ENCODE assay signal across 16 cellular contexts in the genomic region with DNA sequence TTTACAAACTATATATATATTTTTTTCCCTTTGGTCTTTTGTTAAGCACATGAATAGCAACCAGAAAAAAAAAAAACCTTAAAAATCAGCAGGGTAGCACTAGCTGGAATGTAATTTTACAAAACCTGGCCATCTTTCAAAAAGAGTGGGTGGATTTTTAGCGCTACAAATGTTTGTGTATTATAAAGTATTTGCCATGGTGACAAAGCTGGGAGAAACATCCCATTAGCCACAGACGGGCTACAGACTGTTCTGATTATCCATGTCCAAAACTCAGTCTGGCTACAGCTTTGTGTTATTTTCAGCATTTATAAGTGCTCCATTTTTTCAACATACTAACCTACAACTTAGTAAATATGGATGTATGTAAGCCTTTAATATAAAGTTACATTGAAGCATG.
DNase-seq lines count a peak whose midpoint lies in the region; ATAC-seq and TF ChIP-seq lines count a peak whose summit lies in the region.
"Had no signal": no experiment of that assay in that cellular context is flagged by ENCODE, and none has a peak within 500 bp of the region (broad histone marks: within the 10 kb centered on the region; RNA-seq: fewer than 3 reads in every experiment).

No MANE protein-coding gene starts in this region.

- H3K27ac ChIP-seq in SJSA1 = 0 out of 2 replicates have a peak overlapping the region, but pooled peaks have one; percentile 4
- H3K27ac ChIP-seq in neural progenitor cell = no peak overlapping the region
- H3K27ac ChIP-seq: VCaP had no signal

- H3K27ac Mint-ChIP-seq in neural progenitor cell = peak overlapping the region; percentile 68
- H3K27ac Mint-ChIP-seq: activated T-cell treated with anti-CD3 and anti-CD28 coated beads, Interleukin-2, amount 50 U/mL, for 24 hours; naive B cell; stimulated activated naive CD8-positive, alpha-beta T cell treated with anti-CD3 and anti-CD28 coated beads, Interleukin-15, amount 100 ng/mL, for 72 hours had no signal

- no peak overlapping the region for H3K4me3 Mint-ChIP-seq in neural progenitor cell
- H3K4me3 Mint-ChIP-seq: activated T-cell treated with anti-CD3 and anti-CD28 coated beads, Interleukin-2, amount 50 U/mL, for 24 hours; CD4-positive, CD25-positive, alpha-beta regulatory T cell; naive B cell; stimulated activated naive CD8-positive, alpha-beta T cell treated with anti-CD3 and anti-CD28 coated beads, Interleukin-15, amount 100 ng/mL, for 72 hours had no signal

- peaks cover 24% of the 10 kb centered on the region for H3K4me1 ChIP-seq in SJSA1 (replicated peaks)
- peaks cover 6% of the 10 kb centered on the region for H3K4me1 ChIP-seq in neural progenitor cell

- peaks cover 5% of the 10 kb centered on the region for H3K27me3 Mint-ChIP-seq in neural progenitor cell (ENCODE audit: insufficient read depth, low read depth)
- H3K27me3 Mint-ChIP-seq: stimulated activated naive CD8-positive, alpha-beta T cell treated with anti-CD3 and anti-CD28 coated beads, Interleukin-15, amount 100 ng/mL, for 72 hours had no signal

- H3K9me3 Mint-ChIP-seq in neural progenitor cell = peaks cover 4% of the 10 kb centered on the region
- H3K9me3 Mint-ChIP-seq: activated T-cell treated with anti-CD3 and anti-CD28 coated beads, Interleukin-2, amount 50 U/mL, for 24 hours had no signal

- H3K9me3 ChIP-seq in SJSA1 (replicated peaks) = no peaks in the 10 kb centered on the region
- H3K9me3 ChIP-seq in neural progenitor cell (ENCODE audit: low read depth) = no peaks in the 10 kb centered on the region
- H3K9me3 ChIP-seq: HAP-1 had no signal

- no peak overlapping the region for H3K4me3 ChIP-seq in AG09309 (ENCODE audit: control insufficient read depth, low read depth, low read length)
- H3K4me3 ChIP-seq in SJSA1 = no peak overlapping the region
- no peak overlapping the region for H3K4me3 ChIP-seq in neural progenitor cell
- H3K4me3 ChIP-seq: HAP-1 had no signal

- H3K27me3 ChIP-seq in SJSA1 (replicated peaks) (no peaks in the 10 kb centered on the region), neural progenitor cell (no peaks in the 10 kb centered on the region)

- no peak overlapping the region for H3K9ac ChIP-seq in neural progenitor cell

- no peaks in the 10 kb centered on the region for H3K79me2 ChIP-seq in neural progenitor cell (ENCODE audit: low read depth)

- TF ChIP-seq CTCF in AG09309 (IDR thresholded peaks at IDR 0.05; ENCODE audit: control insufficient read depth, insufficient read depth, low read depth, low read length, missing control alignments) = no peak
- TF ChIP-seq CTCF in neural progenitor cell (IDR thresholded peaks at IDR 0.05) = no peak

- H4K20me1 ChIP-seq in neural progenitor cell (ENCODE audit: low read depth) = no peaks in the 10 kb centered on the region

- H3K36me3 Mint-ChIP-seq in neural progenitor cell = no peaks in the 10 kb centered on the region
- H3K36me3 Mint-ChIP-seq: naive B cell had no signal

- no peak overlapping the region for H2AFZ ChIP-seq in neural progenitor cell (replicated peaks)

- H3K36me3 ChIP-seq in SJSA1 = no peaks in the 10 kb centered on the region
- no peaks in the 10 kb centered on the region for H3K36me3 ChIP-seq in neural progenitor cell
- H3K36me3 ChIP-seq: HAP-1 had no signal

- ATAC-seq in HG03139 (IDR thresholded peaks at IDR 0.05; ENCODE audit: unreplicated experiment) = no peak
- ATAC-seq: stimulated activated naive CD8-positive, alpha-beta T cell treated with anti-CD3 and anti-CD28 coated beads, Interleukin-15, amount 100 ng/mL, for 72 hours had no signal

- no peaks in the 10 kb centered on the region for H3F3A ChIP-seq in neural progenitor cell (ENCODE audit: low read depth)

- H3K4me1 Mint-ChIP-seq in neural progenitor cell = peaks cover 43% of the 10 kb centered on the region
- H3K4me1 Mint-ChIP-seq: CD4-positive, CD25-positive, alpha-beta regulatory T cell; naive B cell; stimulated activated naive CD8-positive, alpha-beta T cell treated with anti-CD3 and anti-CD28 coated beads, Interleukin-15, amount 100 ng/mL, for 72 hours had no signal

- no peak overlapping the region for H3K4me2 ChIP-seq in neural progenitor cell

- peak; percentile 77 for DNase-seq in AG09309 (ENCODE audit: low read depth)
- no peak for DNase-seq in SJSA1 (ENCODE audit: low read depth in 1 of 2, low spot score in 2 of 2)
- DNase-seq in fibroblast of peridontal ligament (ENCODE audit: extremely low read depth) = peak; percentile 96
- DNase-seq in neural progenitor cell (ENCODE audit: low spot score) = no peak
- no peak for DNase-seq in stimulated activated CD4-positive, alpha-beta T cell treated with anti-CD3 and anti-CD28 coated beads, Interleukin-1b, Interleukin-23, amount 100 ng/mL, for 48 hours
- no peak for DNase-seq in DMS53 treated with DMSO at 0.1 percent for 48 hours (lab: John Stamatoyannopoulos, UW; ENCODE audit: unreplicated experiment)
- DNase-seq in islet precursor cell = no peak
- DNase-seq: activated T-cell treated with anti-CD3 and anti-CD28 coated beads, Interleukin-2, amount 50 U/mL, for 24 hours; CD4-positive, CD25-positive, alpha-beta regulatory T cell; Karpas-422; naive B cell; stimulated activated CD4-positive, alpha-beta T cell treated with anti-CD3 and anti-CD28 coated beads, Interleukin-2, amount 100 ng/mL, for 24 hours; stimulated activated naive CD8-positive, alpha-beta T cell treated with anti-CD3 and anti-CD28 coated beads, Interleukin-15, amount 100 ng/mL, for 72 hours had no signal

Comparison
In these comparisons a context has a peak if more than half of its experiments do, and no peak if none do; other contexts are left out.
1. DNase-seq: peak in AG09309 (single experiment) and fibroblast of peridontal ligament (single experiment); none in SJSA1 (0 of 2), neural progenitor cell (single experiment), stimulated activated CD4-positive, alpha-beta T cell treated with anti-CD3 and anti-CD28 coated beads, Interleukin-1b, Interleukin-23, amount 100 ng/mL, for 48 hours (single experiment), DMS53 treated with DMSO at 0.1 percent for 48 hours (single experiment) and islet precursor cell (single experiment).